In the genomic region with DNA sequence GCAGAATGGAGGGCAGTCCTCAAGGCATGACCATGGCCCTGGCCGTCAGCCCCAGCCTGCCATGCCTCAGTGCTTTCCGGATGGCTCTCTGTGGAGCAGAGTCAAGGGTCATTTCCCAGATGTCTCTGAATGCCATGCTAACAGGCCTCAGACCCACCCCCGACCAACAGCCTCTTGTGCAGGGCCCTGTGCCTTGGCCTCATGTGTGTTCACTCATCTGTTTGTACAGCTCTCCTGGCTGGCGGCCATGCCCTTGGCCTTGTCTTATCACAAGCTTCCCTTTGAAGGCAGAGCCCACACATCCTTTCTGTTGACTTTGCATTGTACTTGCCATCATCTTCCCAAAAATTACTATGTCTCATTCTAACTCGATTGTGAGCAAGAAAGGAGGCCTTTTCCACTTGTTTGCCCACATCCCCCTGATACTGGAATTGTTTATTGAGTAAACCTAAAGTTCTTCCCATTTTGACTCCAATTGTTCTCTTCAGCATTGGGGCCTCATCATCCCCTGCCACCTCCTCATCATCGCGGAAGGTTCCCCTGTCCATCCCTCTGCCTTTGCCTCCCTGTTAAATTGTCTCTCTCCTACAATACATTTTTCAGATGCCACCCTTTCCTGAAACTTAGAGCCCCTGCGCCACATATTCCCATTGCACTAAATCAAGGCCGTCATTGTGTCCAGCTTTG, we compare ENCODE assay signal across 17 cellular contexts. TPM values are rescaled to one million over a fixed set of nuclear protein-coding genes. Genes with fewer than 3 reads are reported as not detected.
DNase-seq lines count a peak whose midpoint lies in the region; ATAC-seq and TF ChIP-seq lines count a peak whose summit lies in the region.
"Had no signal": no experiment of that assay in that cellular context is flagged by ENCODE, and none has a peak within 500 bp of the region (broad histone marks: within the 10 kb centered on the region; RNA-seq: fewer than 3 reads in every experiment).

No MANE protein-coding gene starts in this region.

- peaks cover 16% of the 10 kb centered on the region for H3K4me1 Mint-ChIP-seq in activated CD4-positive, alpha-beta T cell treated with anti-CD3 and anti-CD28 coated beads, Interleukin-2, amount 10 ng/mL, durations not matched to agents 24 days and 14 days
- H3K4me1 Mint-ChIP-seq in effector memory CD8-positive, alpha-beta T cell (ENCODE audit: low read depth in 2 of 2): peaks cover 51 to 64% of the 10 kb centered on the region in 2 donors
- H3K4me1 Mint-ChIP-seq in osteocyte (ENCODE audit: unreplicated experiment): peaks cover 28% of the 10 kb centered on the region
- H3K4me1 Mint-ChIP-seq in activated naive CD4-positive, alpha-beta T cell treated with anti-CD3 and anti-CD28 coated beads for 36 hours (ENCODE audit: low read depth): peaks cover 60% of the 10 kb centered on the region

- CTCF ChIA-PET in activated naive CD4-positive, alpha-beta T cell treated with anti-CD3 and anti-CD28 coated beads for 36 hours (lab: Charles Lee): no interaction called here

- ATAC-seq in effector memory CD8-positive, alpha-beta T cell (replicated peaks): no peak
- ATAC-seq in HG03159 (IDR thresholded peaks at IDR 0.05; ENCODE audit: unreplicated experiment): no peak
- ATAC-seq: activated CD8-positive, alpha-beta T cell treated with anti-CD3 and anti-CD28 coated beads, Interleukin-2, amount 10 ng/mL, durations not matched to agents 7 days and 5 days had no signal

- intact Hi-C loops in activated CD4-positive, alpha-beta T cell treated with anti-CD3 and anti-CD28 coated beads, Interleukin-2, amount 10 ng/mL, durations not matched to agents 24 days and 14 days (cut with micrococcal nuclease): no loop called here
- intact Hi-C loops in activated naive CD4-positive, alpha-beta T cell treated with anti-CD3 and anti-CD28 coated beads for 36 hours (cut with micrococcal nuclease): no loop called here

- H3K4me3 Mint-ChIP-seq in activated CD4-positive, alpha-beta T cell treated with anti-CD3 and anti-CD28 coated beads, Interleukin-2, amount 10 ng/mL, durations not matched to agents 24 days and 14 days: no peak overlapping the region
- peak overlapping the region in 1 of 2 donors; percentile 58 for H3K4me3 Mint-ChIP-seq in effector memory CD8-positive, alpha-beta T cell
- no peak overlapping the region for H3K4me3 Mint-ChIP-seq in osteocyte (ENCODE audit: unreplicated experiment)
- no peak overlapping the region for H3K4me3 Mint-ChIP-seq in activated naive CD4-positive, alpha-beta T cell treated with anti-CD3 and anti-CD28 coated beads for 36 hours
- H3K4me3 Mint-ChIP-seq: activated CD8-positive, alpha-beta T cell treated with anti-CD3 and anti-CD28 coated beads, Interleukin-2, amount 10 ng/mL, durations not matched to agents 7 days and 5 days had no signal

- DNase-seq in activated CD4-positive, alpha-beta T cell treated with anti-CD3 and anti-CD28 coated beads, Interleukin-2, amount 10 ng/mL, durations not matched to agents 24 days and 14 days: peak; percentile 37
- no peak for DNase-seq in activated CD4-positive, alpha-beta T cell treated with anti-CD3 and anti-CD28 coated beads, Interleukin-2, amount 50 U/mL, for 4 hours
- DNase-seq in HK-2 (ENCODE audit: unreplicated experiment): peak; percentile 2
- no peak for DNase-seq in effector memory CD8-positive, alpha-beta T cell
- no peak for DNase-seq in osteocyte (ENCODE audit: extremely low spot score, unreplicated experiment)
- DNase-seq in SW 1271 (lab: John Stamatoyannopoulos, UW): no peak
- no peak for DNase-seq in activated naive CD4-positive, alpha-beta T cell treated with anti-CD3 and anti-CD28 coated beads for 36 hours
- DNase-seq: activated CD8-positive, alpha-beta T cell treated with anti-CD3 and anti-CD28 coated beads, Interleukin-2, amount 10 ng/mL, durations not matched to agents 7 days and 5 days; activated naive CD4-positive, alpha-beta T cell; Calu3; cerebellar nuclear complex; glutamatergic neuron; kidney glomerular epithelial cell; NCI-H2081 treated with DMSO at 0.1 percent for 48 hours; T-helper 9 cell; transverse colon had no signal

- H3K27me3 Mint-ChIP-seq in activated CD4-positive, alpha-beta T cell treated with anti-CD3 and anti-CD28 coated beads, Interleukin-2, amount 10 ng/mL, durations not matched to agents 24 days and 14 days: no peaks in the 10 kb centered on the region
- H3K27me3 Mint-ChIP-seq in effector memory CD8-positive, alpha-beta T cell: no peaks in the 10 kb centered on the region
- peaks cover 8% of the 10 kb centered on the region for H3K27me3 Mint-ChIP-seq in osteocyte (ENCODE audit: unreplicated experiment)
- H3K27me3 Mint-ChIP-seq in activated naive CD4-positive, alpha-beta T cell treated with anti-CD3 and anti-CD28 coated beads for 36 hours (ENCODE audit: low read depth): no peaks in the 10 kb centered on the region

- H3K9me3 Mint-ChIP-seq in activated CD4-positive, alpha-beta T cell treated with anti-CD3 and anti-CD28 coated beads, Interleukin-2, amount 10 ng/mL, durations not matched to agents 24 days and 14 days: no peaks in the 10 kb centered on the region
- no peaks in the 10 kb centered on the region for H3K9me3 Mint-ChIP-seq in effector memory CD8-positive, alpha-beta T cell
- peaks cover 4% of the 10 kb centered on the region for H3K9me3 Mint-ChIP-seq in osteocyte (ENCODE audit: unreplicated experiment)
- H3K9me3 Mint-ChIP-seq in activated naive CD4-positive, alpha-beta T cell treated with anti-CD3 and anti-CD28 coated beads for 36 hours: no peaks in the 10 kb centered on the region

- H3K27ac Mint-ChIP-seq in activated CD4-positive, alpha-beta T cell treated with anti-CD3 and anti-CD28 coated beads, Interleukin-2, amount 10 ng/mL, durations not matched to agents 24 days and 14 days: no peak overlapping the region
- H3K27ac Mint-ChIP-seq in effector memory CD8-positive, alpha-beta T cell: peak overlapping the region; percentile 56 to 79
- H3K27ac Mint-ChIP-seq in osteocyte (ENCODE audit: unreplicated experiment): peak overlapping the region; percentile 55
- H3K27ac Mint-ChIP-seq in activated naive CD4-positive, alpha-beta T cell treated with anti-CD3 and anti-CD28 coated beads for 36 hours: no peak overlapping the region
- H3K27ac Mint-ChIP-seq: activated CD8-positive, alpha-beta T cell treated with anti-CD3 and anti-CD28 coated beads, Interleukin-2, amount 10 ng/mL, durations not matched to agents 7 days and 5 days had no signal

- no peak for TF ChIP-seq CTCF in osteocyte (IDR thresholded peaks at IDR 0.05)

- H3K36me3 Mint-ChIP-seq in activated CD4-positive, alpha-beta T cell treated with anti-CD3 and anti-CD28 coated beads, Interleukin-2, amount 10 ng/mL, durations not matched to agents 24 days and 14 days (ENCODE audit: low read depth): peaks cover 9% of the 10 kb centered on the region
- H3K36me3 Mint-ChIP-seq in effector memory CD8-positive, alpha-beta T cell (ENCODE audit: insufficient read depth): peaks cover 45% of the 10 kb centered on the region
- H3K36me3 Mint-ChIP-seq in osteocyte (ENCODE audit: unreplicated experiment): peaks cover 8% of the 10 kb centered on the region
- peaks cover 7% of the 10 kb centered on the region for H3K36me3 Mint-ChIP-seq in activated naive CD4-positive, alpha-beta T cell treated with anti-CD3 and anti-CD28 coated beads for 36 hours (ENCODE audit: low read depth)

RNA-seq across cellular contexts. Expression of gene CA5B, which starts 6.3 kb away (rescaled TPM):
- 4.7 and 5.9 TPM in 2 replicates for total RNA-seq in activated CD4-positive, alpha-beta T cell treated with anti-CD3 and anti-CD28 coated beads, Interleukin-2, amount 10 ng/mL, durations not matched to agents 24 days and 14 days
- total RNA-seq in osteocyte: 10.7 and 12.1 TPM in 2 replicates
- total RNA-seq in activated naive CD4-positive, alpha-beta T cell treated with anti-CD3 and anti-CD28 coated beads for 36 hours: 1 to 10 TPM; 7.0 to 9.5 TPM

RNA-seq across cellular contexts. Expression of gene ZRSR2, which starts 46.0 kb away (rescaled TPM):
- 20.0 and 20.3 TPM in 2 replicates for total RNA-seq in activated CD4-positive, alpha-beta T cell treated with anti-CD3 and anti-CD28 coated beads, Interleukin-2, amount 10 ng/mL, durations not matched to agents 24 days and 14 days
- 14.0 and 16.3 TPM in 2 replicates for total RNA-seq in osteocyte
- 10 to 100 TPM; 15.7 to 16.7 TPM for total RNA-seq in activated naive CD4-positive, alpha-beta T cell treated with anti-CD3 and anti-CD28 coated beads for 36 hours

Comparison
In these comparisons a context has a peak if more than half of its experiments do, and no peak if none do; other contexts are left out.
1. DNase-seq: peak in activated CD4-positive, alpha-beta T cell treated with anti-CD3 and anti-CD28 coated beads, Interleukin-2, amount 10 ng/mL, durations not matched to agents 24 days and 14 days (single experiment) and HK-2 (single experiment); none in activated CD4-positive, alpha-beta T cell treated with anti-CD3 and anti-CD28 coated beads, Interleukin-2, amount 50 U/mL, for 4 hours (0 of 2), effector memory CD8-positive, alpha-beta T cell (0 of 3), osteocyte (single experiment), SW 1271 (0 of 2) and activated naive CD4-positive, alpha-beta T cell treated with anti-CD3 and anti-CD28 coated beads for 36 hours (single experiment).
2. H3K27ac Mint-ChIP-seq: peak in effector memory CD8-positive, alpha-beta T cell (2 of 2) and osteocyte (single experiment); none in activated CD4-positive, alpha-beta T cell treated with anti-CD3 and anti-CD28 coated beads, Interleukin-2, amount 10 ng/mL, durations not matched to agents 24 days and 14 days (single experiment) and activated naive CD4-positive, alpha-beta T cell treated with anti-CD3 and anti-CD28 coated beads for 36 hours (single experiment).